1 cellular context compared by ENCODE assay signal in the genomic region with DNA sequence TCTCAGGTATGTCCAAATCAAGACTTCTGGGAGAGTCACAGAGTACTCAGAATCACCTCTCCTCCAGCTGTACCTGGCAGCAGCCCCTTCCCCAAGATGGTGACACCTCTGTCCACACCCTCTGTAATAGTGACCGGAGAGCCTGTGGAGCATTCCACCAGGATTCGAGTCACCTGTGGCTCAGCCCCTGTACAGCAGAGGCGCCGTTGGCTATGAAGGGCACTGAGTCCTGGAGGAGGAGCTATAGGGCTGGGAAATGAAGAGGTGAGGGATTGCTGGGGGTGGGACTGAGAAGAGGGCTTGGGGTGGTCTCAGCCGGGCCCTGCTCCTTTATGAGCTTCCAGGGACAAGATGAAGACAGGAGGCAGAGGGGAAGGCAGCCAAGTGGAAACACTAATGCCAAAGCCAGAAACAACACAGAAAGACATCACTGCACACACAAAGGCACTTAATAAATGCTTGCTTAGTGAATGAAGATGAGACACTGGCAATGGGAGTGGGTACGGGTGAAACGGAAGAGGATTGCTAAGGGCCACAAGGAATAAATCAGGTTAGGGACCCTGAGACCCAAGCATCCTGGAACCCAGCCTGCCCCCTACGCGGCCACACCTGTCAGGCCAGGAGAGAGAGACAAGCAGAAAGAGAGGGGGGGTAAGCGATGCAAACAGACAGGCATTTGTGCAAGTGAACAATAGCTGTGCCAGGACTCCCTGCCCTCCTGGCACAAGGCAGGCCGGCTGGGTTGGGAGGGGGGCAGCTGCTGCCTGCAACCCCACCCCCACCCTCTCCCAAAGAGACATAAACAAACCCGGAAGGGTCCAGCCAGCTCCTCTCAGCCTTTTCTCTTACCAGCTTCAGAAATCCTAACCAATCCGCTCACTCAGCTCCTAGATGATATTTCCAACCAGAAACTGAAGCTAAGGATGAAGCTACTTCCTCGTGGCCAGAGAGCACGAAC.
TF ChIP-seq lines count a peak whose summit lies in the region.

No MANE protein-coding gene starts in this region.

TF ChIP-seq in endothelial cell of umbilical vein, 7 proteins besides CTCF, POLR2A, EP300 and RAD21:
- TF ChIP-seq EZH2 (IDR thresholded peaks at IDR 0.05; ENCODE audit: borderline replicate concordance, low read depth, low read length, severe bottlenecking) (no peak), POLR2AphosphoS5 (IDR thresholded peaks at IDR 0.05; ENCODE audit: insufficient read depth, low read depth, low read length) (no peak), MAX (IDR thresholded peaks at IDR 0.05; ENCODE audit: insufficient read depth, insufficient read length) (no peak), MYC (IDR thresholded peaks at IDR 0.05; ENCODE audit: low read depth, low read length) (no peak), JUN (IDR thresholded peaks at IDR 0.05; ENCODE audit: borderline replicate concordance, insufficient read depth, insufficient read length, low read depth) (no peak), FOS (IDR thresholded peaks at IDR 0.05; ENCODE audit: borderline replicate concordance, insufficient read depth, low read length) (no peak), GATA2 (IDR thresholded peaks at IDR 0.05; ENCODE audit: insufficient read depth, insufficient read length, low read depth, low read length) (no peak)
TF ChIP-seq in endothelial cell of umbilical vein: peak in this region for 0.
